In the genomic region with DNA sequence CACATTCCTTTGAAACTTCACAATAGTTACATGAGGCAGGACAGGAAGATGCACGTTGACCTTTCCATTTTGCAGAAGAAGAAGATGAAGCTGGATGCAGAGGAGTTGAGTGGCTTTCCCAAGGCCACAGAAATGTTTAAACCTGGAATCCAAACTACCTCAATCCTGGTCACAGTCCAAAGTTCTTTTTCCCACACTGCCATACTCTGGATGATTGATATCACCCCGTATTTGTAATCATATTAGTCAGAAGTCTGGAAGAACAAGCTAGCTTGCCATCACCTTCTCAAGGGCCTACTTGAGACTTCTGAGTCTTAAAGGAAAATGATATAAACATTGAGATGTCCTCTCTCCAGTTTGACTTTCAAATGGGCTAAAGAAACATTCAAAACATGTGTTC, we compare ENCODE assay signal across 17 cellular contexts.
DNase-seq lines count a peak whose midpoint lies in the region; ATAC-seq and TF ChIP-seq lines count a peak whose summit lies in the region.
"Had no signal": no experiment of that assay in that cellular context is flagged by ENCODE, and none has a peak within 500 bp of the region (broad histone marks: within the 10 kb centered on the region; RNA-seq: fewer than 3 reads in every experiment).

No MANE protein-coding gene starts in this region.

- H3K27ac Mint-ChIP-seq in naive thymus-derived CD4-positive, alpha-beta T cell, result no peak overlapping the region
- H3K27ac Mint-ChIP-seq: CD8-positive, alpha-beta memory T cell; GM23338; H9 had no signal

- H2AFZ ChIP-seq in GM23248, result no peak overlapping the region
- H2AFZ ChIP-seq: GM23338 had no signal

- DNase-seq in GM23248 (peak; percentile 27), M059J (ENCODE audit: low read depth) (peak; percentile 13), astrocyte of the hippocampus (ENCODE audit: low read depth, low spot score) (peak; percentile 48), foreskin keratinocyte (peak; percentile 20 to 27), AG20443 (ENCODE audit: low spot score) (no peak)
- no peak for DNase-seq in naive thymus-derived CD4-positive, alpha-beta T cell
- DNase-seq: AML-193; Caco-2; CD8-positive, alpha-beta memory T cell; DMS53; GF-D8; H9 had no signal

- H4K20me1 ChIP-seq in GM23248 (ENCODE audit: insufficient read depth), result no peaks in the 10 kb centered on the region
- H4K20me1 ChIP-seq: BLaER1 had no signal

- H3K27me3 ChIP-seq in GM23248 (replicated peaks; ENCODE audit: insufficient read depth) (no peaks in the 10 kb centered on the region), foreskin keratinocyte (peaks cover 15% of the 10 kb centered on the region)
- H3K27me3 ChIP-seq in naive thymus-derived CD4-positive, alpha-beta T cell (ENCODE audit: control insufficient read depth in 2 of 2, insufficient read depth in 2 of 2, low read length in 2 of 2), result peaks cover 0 to 3% of the 10 kb centered on the region in 2 donors
- H3K27me3 ChIP-seq: BLaER1 had no signal

- H3K9me3 Mint-ChIP-seq in naive thymus-derived CD4-positive, alpha-beta T cell, result peaks cover 0 to 14% (median 4%) of the 10 kb centered on the region in 11 donors

- no peaks in the 10 kb centered on the region for H3K9me2 ChIP-seq in GM23248 (ENCODE audit: insufficient read depth)

- no peaks in the 10 kb centered on the region for H3K4me1 Mint-ChIP-seq in naive thymus-derived CD4-positive, alpha-beta T cell
- H3K4me1 Mint-ChIP-seq: CD8-positive, alpha-beta memory T cell; GM23338; H9 had no signal

- H3F3A ChIP-seq in GM23248 (ENCODE audit: insufficient read depth), result peaks cover 21% of the 10 kb centered on the region

- H3K9ac ChIP-seq in GM23248, result no peak overlapping the region
- H3K9ac ChIP-seq: BLaER1 had no signal

- CTCF ChIA-PET in naive thymus-derived CD4-positive, alpha-beta T cell (lab: Charles Lee), result no interaction called here

- no peak overlapping the region for H3K4me3 Mint-ChIP-seq in naive thymus-derived CD4-positive, alpha-beta T cell
- H3K4me3 Mint-ChIP-seq: CD8-positive, alpha-beta memory T cell; GM23338; H9 had no signal

- POLR2A ChIA-PET in naive thymus-derived CD4-positive, alpha-beta T cell (lab: Charles Lee), result no interaction called here

- intact Hi-C loops in naive thymus-derived CD4-positive, alpha-beta T cell (cut with micrococcal nuclease), result no loop called here

- WGBS in GM23248 (ENCODE audit: low coverage in 1 of 2, low lambda C conversion rate in 2 of 2, missing lambda C conversion rate in 2 of 2), 2 experiments, result 20 to 38% methylated on average over 2 of the region's 2 CpGs

- no peak overlapping the region for H3K4me3 ChIP-seq in GM23248
- no peak overlapping the region for H3K4me3 ChIP-seq in naive thymus-derived CD4-positive, alpha-beta T cell (ENCODE audit: low read length)
- H3K4me3 ChIP-seq: A549, BLaER1, GM23338, K562 had no signal

- H3K27ac ChIP-seq in GM23248 (no peak overlapping the region), foreskin keratinocyte (no peak overlapping the region)
- H3K27ac ChIP-seq in naive thymus-derived CD4-positive, alpha-beta T cell (ENCODE audit: low read depth, low read length), result no peak overlapping the region
- H3K27ac ChIP-seq: A549, BLaER1 had no signal

- H3K9me3 ChIP-seq in GM23248 (ENCODE audit: low read depth), result no peaks in the 10 kb centered on the region
- H3K9me3 ChIP-seq in naive thymus-derived CD4-positive, alpha-beta T cell (ENCODE audit: control insufficient read depth in 2 of 3, low read length in 3 of 3), result no peaks in the 10 kb centered on the region
- H3K9me3 ChIP-seq: A549 had no signal

- H3K4me1 ChIP-seq in GM23248 (ENCODE audit: insufficient read depth) (peaks cover 20% of the 10 kb centered on the region), foreskin keratinocyte (peaks cover 11% of the 10 kb centered on the region)
- H3K4me1 ChIP-seq in naive thymus-derived CD4-positive, alpha-beta T cell (ENCODE audit: control insufficient read depth in 2 of 2, insufficient read depth in 2 of 2, low read length in 2 of 2), result no peaks in the 10 kb centered on the region
- H3K4me1 ChIP-seq: A549, BLaER1, Caco-2 had no signal

- peaks cover 0 to 5% (median 0%) of the 10 kb centered on the region in 5 donors for H3K36me3 Mint-ChIP-seq in naive thymus-derived CD4-positive, alpha-beta T cell
- H3K36me3 Mint-ChIP-seq: CD8-positive, alpha-beta memory T cell had no signal

- no peaks in the 10 kb centered on the region for H3K36me3 ChIP-seq in GM23248 (ENCODE audit: low read depth)
- no peaks in the 10 kb centered on the region for H3K36me3 ChIP-seq in naive thymus-derived CD4-positive, alpha-beta T cell (ENCODE audit: control insufficient read depth in 2 of 3, insufficient read depth in 3 of 3, low read length in 3 of 3)
- H3K36me3 ChIP-seq: BLaER1 had no signal

- no peak overlapping the region for H3K4me2 ChIP-seq in GM23248 (ENCODE audit: unreplicated experiment)
- H3K4me2 ChIP-seq: A549, BLaER1, GM23338 had no signal

- peaks cover 0 to 33% (median 24%) of the 10 kb centered on the region in 5 donors for H3K27me3 Mint-ChIP-seq in naive thymus-derived CD4-positive, alpha-beta T cell

- ATAC-seq in foreskin keratinocyte (peak; percentile 36), HG02938 (IDR thresholded peaks at IDR 0.05; ENCODE audit: unreplicated experiment) (no peak)
- ATAC-seq in naive thymus-derived CD4-positive, alpha-beta T cell, result no peak
- ATAC-seq: A549, GM23338 had no signal

- H3K79me2 ChIP-seq in GM23248 (ENCODE audit: insufficient read depth), result no peaks in the 10 kb centered on the region

- in situ Hi-C loops in GM23248 (cut with MboI), result no loop called here

- TF ChIP-seq CTCF in foreskin keratinocyte (conservative IDR thresholded peaks at IDR 0.05), result no peak

Comparison
In these comparisons a context has a peak if more than half of its experiments do, and no peak if none do; other contexts are left out.
1. DNase-seq: peak in GM23248 (single experiment), M059J (single experiment), astrocyte of the hippocampus (single experiment) and foreskin keratinocyte (2 of 2); none in naive thymus-derived CD4-positive, alpha-beta T cell (0 of 9) and AG20443 (single experiment).